Comparison of ENCODE assay signal across 25 cellular contexts in genomic region chr9:19133549-19134345, GRCh38. TPM values are rescaled to one million over a fixed set of nuclear protein-coding genes. Genes with fewer than 3 reads are reported as not detected.
DNase-seq lines count a peak whose midpoint lies in the region; ATAC-seq and TF ChIP-seq lines count a peak whose summit lies in the region.
"Had no signal": no experiment of that assay in that cellular context is flagged by ENCODE, and none has a peak within 500 bp of the region (broad histone marks: within the 10 kb centered on the region; RNA-seq: fewer than 3 reads in every experiment).

No MANE protein-coding gene starts in this region.

- H3K36me3 Mint-ChIP-seq in activated T-helper 2 cell treated with anti-CD3 and anti-CD28 coated beads, Interferon-gamma antibody, Interleukin-2, Interleukin-4, amounts not matched to agents 10 μg/mL and 5 μg/mL and 100 μg/mL, durations not matched to agents 14 hours and 24 hours and 36 hours (ENCODE audit: low read depth), result no peaks in the 10 kb centered on the region
- H3K36me3 Mint-ChIP-seq: immature natural killer cell had no signal

- H3K9ac ChIP-seq in smooth muscle cell (ENCODE audit: low read depth), result no peak overlapping the region

- peak overlapping the region; percentile 73 for H3K27ac Mint-ChIP-seq in activated T-helper 2 cell treated with anti-CD3 and anti-CD28 coated beads, Interferon-gamma antibody, Interleukin-2, Interleukin-4, amounts not matched to agents 10 μg/mL and 5 μg/mL and 100 μg/mL, durations not matched to agents 14 hours and 24 hours and 36 hours
- H3K27ac Mint-ChIP-seq: activated T-cell treated with anti-CD3 and anti-CD28 coated beads, Interleukin-2, amount 50 U/mL, for 24 hours; immature natural killer cell; nephron progenitor cell had no signal

- no peaks in the 10 kb centered on the region for H3K27me3 Mint-ChIP-seq in activated T-helper 2 cell treated with anti-CD3 and anti-CD28 coated beads, Interferon-gamma antibody, Interleukin-2, Interleukin-4, amounts not matched to agents 10 μg/mL and 5 μg/mL and 100 μg/mL, durations not matched to agents 14 hours and 24 hours and 36 hours (ENCODE audit: low read depth)
- H3K27me3 Mint-ChIP-seq: activated T-cell treated with anti-CD3 and anti-CD28 coated beads, Interleukin-2, amount 50 U/mL, for 24 hours had no signal

- DNase-seq in cardiac muscle cell (ENCODE audit: low read depth in 1 of 2, low spot score in 1 of 2) (no peak), left ventricle myocardium inferior (no peak), smooth muscle cell (lab: John Stamatoyannopoulos, UW; ENCODE audit: unreplicated experiment) (no peak), tibial nerve (ENCODE audit: low spot score in 2 of 2) (no peak)
- DNase-seq in activated T-helper 2 cell treated with anti-CD3 and anti-CD28 coated beads, Interferon-gamma antibody, Interleukin-2, Interleukin-4, amounts not matched to agents 10 μg/mL and 5 μg/mL and 100 μg/mL, durations not matched to agents 14 hours and 24 hours and 36 hours (ENCODE audit: low spot score), result no peak
- DNase-seq: activated CD4-positive, alpha-beta T cell treated with anti-CD3 and anti-CD28 coated beads, Interleukin-2, amount 50 U/mL, for 48 hours; activated naive CD4-positive, alpha-beta T cell treated with anti-CD3 and anti-CD28 coated beads, Interleukin-2, amount 50 U/mL, for 16 hours; activated T-cell treated with anti-CD3 and anti-CD28 coated beads, Interleukin-2, amount 50 U/mL, for 24 hours; aorta; EL; immature natural killer cell; mucosa of descending colon; NCI-H1436; NCI-H2107; NCI-H446 treated with DMSO at 0.1 percent for 48 hours; nephron progenitor cell; posterior cingulate gyrus; WERI-Rb-1 had no signal

- intact Hi-C loops in left ventricle myocardium inferior (cut with micrococcal nuclease), result no loop called here
- intact Hi-C loops in activated T-helper 2 cell treated with anti-CD3 and anti-CD28 coated beads, Interferon-gamma antibody, Interleukin-2, Interleukin-4, amounts not matched to agents 10 μg/mL and 5 μg/mL and 100 μg/mL, durations not matched to agents 14 hours and 24 hours and 36 hours (cut with micrococcal nuclease), result loop anchor here (1.0 kb wide), 2 partner anchors 28 to 51 kb away; no protein-coding TSS in a partner anchor

- no peak for TF ChIP-seq POLR2A in tibial nerve (IDR thresholded peaks at IDR 0.05)

- H3K4me3 ChIP-seq in cardiac muscle cell (no peak overlapping the region), left ventricle myocardium inferior (no peak overlapping the region), smooth muscle cell (no peak overlapping the region), tibial nerve (no peak overlapping the region)
- H3K4me3 ChIP-seq: hepatocyte, mucosa of descending colon, vagina had no signal

- TF ChIP-seq CTCF in cardiac muscle cell (IDR thresholded peaks at IDR 0.05; ENCODE audit: low read depth, low read length) (no peak), left ventricle myocardium inferior (IDR thresholded peaks at IDR 0.05; ENCODE audit: borderline replicate concordance) (no peak), smooth muscle cell (IDR thresholded peaks at IDR 0.05; ENCODE audit: borderline replicate concordance, insufficient read depth, poor library complexity, severe bottlenecking) (no peak), tibial nerve (IDR thresholded peaks at IDR 0.05) (no peak)

- H3K9me3 Mint-ChIP-seq in activated T-helper 2 cell treated with anti-CD3 and anti-CD28 coated beads, Interferon-gamma antibody, Interleukin-2, Interleukin-4, amounts not matched to agents 10 μg/mL and 5 μg/mL and 100 μg/mL, durations not matched to agents 14 hours and 24 hours and 36 hours, result no peaks in the 10 kb centered on the region
- H3K9me3 Mint-ChIP-seq: activated T-cell treated with anti-CD3 and anti-CD28 coated beads, Interleukin-2, amount 50 U/mL, for 24 hours; nephron progenitor cell had no signal

- no peaks in the 10 kb centered on the region for H4K20me1 ChIP-seq in smooth muscle cell (ENCODE audit: low read depth)

- ATAC-seq in HG03565 (IDR thresholded peaks at IDR 0.05; ENCODE audit: unreplicated experiment) (peak; percentile 30), HG02642 (IDR thresholded peaks at IDR 0.05; ENCODE audit: poor library complexity, unreplicated experiment) (no peak), GM19395 (IDR thresholded peaks at IDR 0.05; ENCODE audit: unreplicated experiment) (no peak)
- ATAC-seq: mucosa of descending colon, sciatic nerve had no signal

- WGBS in smooth muscle cell (ENCODE audit: low lambda C conversion rate), result 88% methylated on average over 6 of the region's 6 CpGs
- 77 to 79% methylated on average over 6 of the region's 6 CpGs for WGBS in tibial nerve, 2 donors

- no peaks in the 10 kb centered on the region for H3F3A ChIP-seq in smooth muscle cell (ENCODE audit: low read depth)

- no peaks in the 10 kb centered on the region for H3K36me3 ChIP-seq in cardiac muscle cell
- no peaks in the 10 kb centered on the region for H3K36me3 ChIP-seq in left ventricle myocardium inferior
- H3K36me3 ChIP-seq in smooth muscle cell (ENCODE audit: low read depth), result no peaks in the 10 kb centered on the region
- no peaks in the 10 kb centered on the region for H3K36me3 ChIP-seq in tibial nerve
- H3K36me3 ChIP-seq: vagina, WERI-Rb-1 had no signal

- no peak overlapping the region for H3K4me2 ChIP-seq in smooth muscle cell
- H3K4me2 ChIP-seq: hepatocyte had no signal

- H3K4me3 Mint-ChIP-seq in activated T-helper 2 cell treated with anti-CD3 and anti-CD28 coated beads, Interferon-gamma antibody, Interleukin-2, Interleukin-4, amounts not matched to agents 10 μg/mL and 5 μg/mL and 100 μg/mL, durations not matched to agents 14 hours and 24 hours and 36 hours (ENCODE audit: low read depth), result no peak overlapping the region
- H3K4me3 Mint-ChIP-seq: activated T-cell treated with anti-CD3 and anti-CD28 coated beads, Interleukin-2, amount 50 U/mL, for 24 hours; immature natural killer cell; nephron progenitor cell had no signal

- H3K27me3 ChIP-seq in cardiac muscle cell, result no peaks in the 10 kb centered on the region
- H3K27me3 ChIP-seq in left ventricle myocardium inferior (ENCODE audit: low read depth), result no peaks in the 10 kb centered on the region
- H3K27me3 ChIP-seq in smooth muscle cell (ENCODE audit: low read depth), result no peaks in the 10 kb centered on the region
- H3K27me3 ChIP-seq in tibial nerve, result no peaks in the 10 kb centered on the region
- H3K27me3 ChIP-seq: hepatocyte, vagina had no signal

- peak overlapping the region; percentile 30 for H3K27ac ChIP-seq in cardiac muscle cell
- H3K27ac ChIP-seq in left ventricle myocardium inferior (replicated peaks), result no peak overlapping the region
- no peak overlapping the region for H3K27ac ChIP-seq in smooth muscle cell (ENCODE audit: low read depth)
- H3K27ac ChIP-seq in tibial nerve, result no peak overlapping the region
- H3K27ac ChIP-seq: C4-2B, hepatocyte, vagina, WERI-Rb-1 had no signal

- H3K4me1 ChIP-seq in cardiac muscle cell (ENCODE audit: low read depth), result peaks cover 4% of the 10 kb centered on the region
- peaks cover 12% of the 10 kb centered on the region for H3K4me1 ChIP-seq in left ventricle myocardium inferior
- peaks cover 15% of the 10 kb centered on the region for H3K4me1 ChIP-seq in smooth muscle cell (ENCODE audit: low read depth)
- peaks cover 0 to 12% (median 9%) of the 10 kb centered on the region in 4 donors for H3K4me1 ChIP-seq in tibial nerve

- no peaks in the 10 kb centered on the region for H3K79me2 ChIP-seq in smooth muscle cell (ENCODE audit: low read depth)
- H3K79me2 ChIP-seq: hepatocyte had no signal

- H3K9me3 ChIP-seq in cardiac muscle cell (ENCODE audit: low read depth) (no peaks in the 10 kb centered on the region), left ventricle myocardium inferior (replicated peaks) (no peaks in the 10 kb centered on the region), smooth muscle cell (replicated peaks; ENCODE audit: low read depth) (no peaks in the 10 kb centered on the region), tibial nerve (no peaks in the 10 kb centered on the region)
- H3K9me3 ChIP-seq: mucosa of descending colon, vagina had no signal

- H2AFZ ChIP-seq in smooth muscle cell (ENCODE audit: low read depth), result peak overlapping the region; percentile 39
- H2AFZ ChIP-seq: hepatocyte had no signal

- peaks cover 45% of the 10 kb centered on the region for H3K4me1 Mint-ChIP-seq in activated T-helper 2 cell treated with anti-CD3 and anti-CD28 coated beads, Interferon-gamma antibody, Interleukin-2, Interleukin-4, amounts not matched to agents 10 μg/mL and 5 μg/mL and 100 μg/mL, durations not matched to agents 14 hours and 24 hours and 36 hours (ENCODE audit: low read depth)

- no peak for TF ChIP-seq EP300 in tibial nerve (IDR thresholded peaks at IDR 0.05)

RNA-seq across cellular contexts. Expression of gene PLIN2, which starts 6.5 kb away (rescaled TPM):
- total RNA-seq in cardiac muscle cell, result 33.6 and 55.7 TPM in 2 replicates
- polyA plus RNA-seq in cardiac muscle cell, result 42.0 and 91.1 TPM in 2 replicates
- total RNA-seq in left ventricle myocardium inferior, result 131 TPM
- total RNA-seq in activated T-helper 2 cell treated with anti-CD3 and anti-CD28 coated beads, Interferon-gamma antibody, Interleukin-2, Interleukin-4, amounts not matched to agents 10 μg/mL and 5 μg/mL and 100 μg/mL, durations not matched to agents 14 hours and 24 hours and 36 hours, result 77.2 and 77.9 TPM in 2 replicates
- total RNA-seq in smooth muscle cell, result 34.2 and 34.5 TPM in 2 replicates
- 59.4 and 63.9 TPM in 2 replicates for polyA plus RNA-seq in smooth muscle cell
- total RNA-seq in tibial nerve, result 100 to 1,000 TPM in 3 of 4 donors, 10 to 100 TPM in 1; 64.7 to 595 (median 148) TPM

RNA-seq across cellular contexts. Expression of gene HAUS6, which starts 31.0 kb away (rescaled TPM):
- total RNA-seq in cardiac muscle cell, result 6.7 and 9.4 TPM in 2 replicates
- polyA plus RNA-seq in cardiac muscle cell, result 5.6 and 6.5 TPM in 2 replicates
- total RNA-seq in left ventricle myocardium inferior, result 5.6 TPM
- total RNA-seq in activated T-helper 2 cell treated with anti-CD3 and anti-CD28 coated beads, Interferon-gamma antibody, Interleukin-2, Interleukin-4, amounts not matched to agents 10 μg/mL and 5 μg/mL and 100 μg/mL, durations not matched to agents 14 hours and 24 hours and 36 hours, result 28.3 and 31.6 TPM in 2 replicates
- 12.5 and 13.1 TPM in 2 replicates for total RNA-seq in smooth muscle cell
- 3.8 and 4.3 TPM in 2 replicates for polyA plus RNA-seq in smooth muscle cell
- total RNA-seq in tibial nerve, result 10 to 100 TPM; 10.1 to 37.1 (median 11.2) TPM
